Comparison of ENCODE assay signal across 31 cellular contexts in genomic region chr3:26193558-26193957, GRCh38.
"Had no signal": no experiment of that assay in that cellular context is flagged by ENCODE, and none has a peak within 500 bp of the region (broad histone marks: within the 10 kb centered on the region; RNA-seq: fewer than 3 reads in every experiment).

No MANE protein-coding gene starts in this region.

- H3K4me3 Mint-ChIP-seq: activated CD4-positive, alpha-beta memory T cell treated with anti-CD3 and anti-CD28 coated beads for 36 hours; activated CD4-positive, alpha-beta T cell treated with anti-CD3 and anti-CD28 coated beads for 36 hours; activated CD4-positive, alpha-beta T cell treated with anti-CD3 and anti-CD28 coated beads, Interleukin-2, amount 10 ng/mL, durations not matched to agents 24 days and 14 days; activated CD8-positive, alpha-beta memory T cell treated with anti-CD3 and anti-CD28 coated beads, Interleukin-2, amount 10 ng/mL, durations not matched to agents 7 days and 5 days; activated CD8-positive, alpha-beta T cell treated with anti-CD3 and anti-CD28 coated beads, Interleukin-2, amount 10 ng/mL, durations not matched to agents 7 days and 5 days; activated naive CD4-positive, alpha-beta T cell treated with anti-CD3 and anti-CD28 coated beads for 36 hours; activated naive CD4-positive, alpha-beta T cell treated with anti-CD3 and anti-CD28 coated beads, Interleukin-2, amount 50 U/mL, for 24 hours; activated naive CD8-positive, alpha-beta T cell treated with anti-CD3 and anti-CD28 coated beads for 36 hours; activated naive CD8-positive, alpha-beta T cell treated with anti-CD3 and anti-CD28 coated beads, Interleukin-2, amount 50 U/mL, for 24 hours; activated T-helper 1 cell treated with anti-CD3 and anti-CD28 coated beads, Interleukin-12 subunit alpha, Interleukin-12 subunit beta, Interleukin-2, Interleukin-4 antibody, amounts not matched to agents 30 ng/mL and 10 ng/mL and 1 ng/mL, durations not matched to agents 14 hours and 24 hours and 36 hours; effector memory CD8-positive, alpha-beta T cell had no signal

- H3K27me3 Mint-ChIP-seq: activated CD4-positive, alpha-beta memory T cell treated with anti-CD3 and anti-CD28 coated beads for 36 hours; activated CD4-positive, alpha-beta T cell treated with anti-CD3 and anti-CD28 coated beads for 36 hours; activated CD4-positive, alpha-beta T cell treated with anti-CD3 and anti-CD28 coated beads, Interleukin-2, amount 10 ng/mL, durations not matched to agents 24 days and 14 days; activated CD8-positive, alpha-beta memory T cell treated with anti-CD3 and anti-CD28 coated beads, Interleukin-2, amount 10 ng/mL, durations not matched to agents 7 days and 5 days; activated naive CD4-positive, alpha-beta T cell treated with anti-CD3 and anti-CD28 coated beads, Interleukin-2, amount 50 U/mL, for 24 hours; activated naive CD8-positive, alpha-beta T cell treated with anti-CD3 and anti-CD28 coated beads for 36 hours; activated naive CD8-positive, alpha-beta T cell treated with anti-CD3 and anti-CD28 coated beads, Interleukin-2, amount 50 U/mL, for 24 hours; effector memory CD8-positive, alpha-beta T cell had no signal

- H3K27ac Mint-ChIP-seq: activated CD4-positive, alpha-beta memory T cell treated with anti-CD3 and anti-CD28 coated beads for 36 hours; activated CD4-positive, alpha-beta T cell treated with anti-CD3 and anti-CD28 coated beads for 36 hours; activated CD4-positive, alpha-beta T cell treated with anti-CD3 and anti-CD28 coated beads, Interleukin-2, amount 10 ng/mL, durations not matched to agents 24 days and 14 days; activated CD8-positive, alpha-beta memory T cell treated with anti-CD3 and anti-CD28 coated beads, Interleukin-2, amount 10 ng/mL, durations not matched to agents 7 days and 5 days; activated CD8-positive, alpha-beta T cell treated with anti-CD3 and anti-CD28 coated beads, Interleukin-2, amount 10 ng/mL, durations not matched to agents 7 days and 5 days; activated naive CD4-positive, alpha-beta T cell treated with anti-CD3 and anti-CD28 coated beads for 36 hours; activated naive CD4-positive, alpha-beta T cell treated with anti-CD3 and anti-CD28 coated beads, Interleukin-2, amount 50 U/mL, for 24 hours; activated naive CD8-positive, alpha-beta T cell treated with anti-CD3 and anti-CD28 coated beads for 36 hours; activated naive CD8-positive, alpha-beta T cell treated with anti-CD3 and anti-CD28 coated beads, Interleukin-2, amount 50 U/mL, for 24 hours; activated T-helper 1 cell treated with anti-CD3 and anti-CD28 coated beads, Interleukin-12 subunit alpha, Interleukin-12 subunit beta, Interleukin-2, Interleukin-4 antibody, amounts not matched to agents 30 ng/mL and 10 ng/mL and 1 ng/mL, durations not matched to agents 14 hours and 24 hours and 36 hours; activated T-helper 2 cell treated with anti-CD3 and anti-CD28 coated beads, Interferon-gamma antibody, Interleukin-2, Interleukin-4, amounts not matched to agents 10 μg/mL and 5 μg/mL and 100 μg/mL, durations not matched to agents 14 hours and 24 hours and 36 hours; effector memory CD8-positive, alpha-beta T cell had no signal

- ATAC-seq: activated CD4-positive, alpha-beta T cell treated with anti-CD3 and anti-CD28 coated beads for 36 hours; activated CD8-positive, alpha-beta memory T cell treated with anti-CD3 and anti-CD28 coated beads, Interleukin-2, amount 10 ng/mL, durations not matched to agents 7 days and 5 days; activated CD8-positive, alpha-beta T cell treated with anti-CD3 and anti-CD28 coated beads, Interleukin-2, amount 10 ng/mL, durations not matched to agents 7 days and 5 days; activated naive CD8-positive, alpha-beta T cell treated with anti-CD3 and anti-CD28 coated beads, Interleukin-2, amount 50 U/mL, for 24 hours; body of pancreas; effector memory CD8-positive, alpha-beta T cell; foreskin keratinocyte; gastrocnemius medialis; heart left ventricle had no signal

- H3K4me1 Mint-ChIP-seq: activated CD4-positive, alpha-beta T cell treated with anti-CD3 and anti-CD28 coated beads for 36 hours; activated CD4-positive, alpha-beta T cell treated with anti-CD3 and anti-CD28 coated beads, Interleukin-2, amount 10 ng/mL, durations not matched to agents 24 days and 14 days; activated CD8-positive, alpha-beta memory T cell treated with anti-CD3 and anti-CD28 coated beads, Interleukin-2, amount 10 ng/mL, durations not matched to agents 7 days and 5 days; activated naive CD4-positive, alpha-beta T cell treated with anti-CD3 and anti-CD28 coated beads, Interleukin-2, amount 50 U/mL, for 24 hours; activated naive CD8-positive, alpha-beta T cell treated with anti-CD3 and anti-CD28 coated beads for 36 hours; activated naive CD8-positive, alpha-beta T cell treated with anti-CD3 and anti-CD28 coated beads, Interleukin-2, amount 50 U/mL, for 24 hours had no signal

- DNase-seq: activated CD4-positive, alpha-beta memory T cell treated with anti-CD3 and anti-CD28 coated beads for 36 hours; activated CD4-positive, alpha-beta T cell treated with anti-CD3 and anti-CD28 coated beads for 36 hours; activated CD4-positive, alpha-beta T cell treated with anti-CD3 and anti-CD28 coated beads, Interleukin-2, amount 10 ng/mL, durations not matched to agents 24 days and 14 days; activated CD4-positive, CD25-positive, alpha-beta regulatory T cell; activated CD4-positive, CD25-positive, alpha-beta regulatory T cell treated with anti-CD3 and anti-CD28 coated beads, Interleukin-2, amount 50 U/mL, for 72 hours; activated CD8-positive, alpha-beta memory T cell treated with anti-CD3 and anti-CD28 coated beads, Interleukin-2, amount 10 ng/mL, durations not matched to agents 7 days and 5 days; activated CD8-positive, alpha-beta memory T cell treated with anti-CD3 and anti-CD28 coated beads, Interleukin-2, amount 50 U/mL, for 4 hours; activated CD8-positive, alpha-beta T cell treated with anti-CD3 and anti-CD28 coated beads, Interleukin-2, amount 10 ng/mL, durations not matched to agents 7 days and 5 days; activated effector memory CD4-positive, alpha-beta T cell treated with anti-CD3 and anti-CD28 coated beads, Interleukin-2, amount 50 U/mL, for 16 hours; activated naive CD4-positive, alpha-beta T cell treated with anti-CD3 and anti-CD28 coated beads for 36 hours; activated naive CD8-positive, alpha-beta T cell treated with anti-CD3 and anti-CD28 coated beads for 36 hours; activated naive CD8-positive, alpha-beta T cell treated with anti-CD3 and anti-CD28 coated beads, Interleukin-2, amount 50 U/mL, for 24 hours; activated T-cell treated with anti-CD3 and anti-CD28 coated beads, Interleukin-2, amount 50 U/mL, for 1 hour; activated T-cell treated with anti-CD3 and anti-CD28 coated beads, Interleukin-2, amount 50 U/mL, for 48 hours; adrenal gland; amygdala; aorta; body of pancreas; caudate nucleus; cortex of kidney; dermis blood vessel endothelial cell; effector CD4-positive, alpha-beta T cell; effector memory CD8-positive, alpha-beta T cell; erythroblast; foreskin keratinocyte; gastrocnemius medialis; glutamatergic neuron; heart left ventricle had no signal
